In genomic region chr13:71602327-71602726, GRCh38 we compare ENCODE assay signal across 22 cellular contexts.
DNase-seq lines count a peak whose midpoint lies in the region; ATAC-seq, FAIRE-seq and TF ChIP-seq lines count a peak whose summit lies in the region.
"Had no signal": no experiment of that assay in that cellular context is flagged by ENCODE, and none has a peak within 500 bp of the region (broad histone marks: within the 10 kb centered on the region; RNA-seq: fewer than 3 reads in every experiment).

No MANE protein-coding gene starts in this region.

- no peaks in the 10 kb centered on the region for H4K20me1 ChIP-seq in SU-DHL-6 (ENCODE audit: low read depth, low read length)

- no peak for ATAC-seq in aorta (ENCODE audit: low FRiP score)

- H3K4me2 ChIP-seq in SU-DHL-6 (ENCODE audit: low read depth, low read length, poor library complexity, severe bottlenecking), result no peak overlapping the region

- H3K36me3 ChIP-seq in SU-DHL-6 (ENCODE audit: low read length) (no peaks in the 10 kb centered on the region), aorta (ENCODE audit: control insufficient read depth in 1 of 2, insufficient read depth in 2 of 2, low read length in 1 of 2) (no peaks in the 10 kb centered on the region)
- H3K36me3 ChIP-seq: right atrium auricular region, suprapubic skin, upper lobe of left lung had no signal

- no peak overlapping the region for H3K9ac ChIP-seq in SU-DHL-6 (ENCODE audit: low read length)

- peak overlapping the region; percentile 30 for H2AFZ ChIP-seq in SU-DHL-6 (ENCODE audit: low read depth, low read length, severe bottlenecking)

- H3K9me3 ChIP-seq in SU-DHL-6 (ENCODE audit: insufficient read depth, low read length), result no peaks in the 10 kb centered on the region
- H3K9me3 ChIP-seq in aorta (ENCODE audit: control insufficient read depth, low read length), result no peaks in the 10 kb centered on the region
- H3K9me3 ChIP-seq: right atrium auricular region, suprapubic skin, upper lobe of left lung had no signal

- H3K27me3 ChIP-seq in SU-DHL-6 (ENCODE audit: low read length) (no peaks in the 10 kb centered on the region), aorta (ENCODE audit: control insufficient read depth in 1 of 2, insufficient read depth in 2 of 2, low read length in 1 of 2) (no peaks in the 10 kb centered on the region)
- H3K27me3 ChIP-seq: right atrium auricular region, suprapubic skin, upper lobe of left lung had no signal

- H3K27ac ChIP-seq in SU-DHL-6 (ENCODE audit: low read depth, low read length), result no peak overlapping the region
- H3K27ac ChIP-seq in aorta (ENCODE audit: low read depth in 1 of 2, low read length in 2 of 2), result no peak overlapping the region
- H3K27ac ChIP-seq: right atrium auricular region, SK-N-MC, suprapubic skin, upper lobe of left lung had no signal

- intact Hi-C loops in aorta (cut with DNase I), result no loop called here

- no peak for TF ChIP-seq CTCF in D721Med (IDR thresholded peaks at IDR 0.05; ENCODE audit: insufficient read depth, missing control alignments)
- TF ChIP-seq CTCF in SU-DHL-6 (IDR thresholded peaks at IDR 0.05; ENCODE audit: insufficient read depth, low read length, poor library complexity, severe bottlenecking), result no peak

- no peaks in the 10 kb centered on the region for H3K79me2 ChIP-seq in SU-DHL-6 (ENCODE audit: insufficient read depth, low read length)

- no peak for DNase-seq in D721Med (ENCODE audit: insufficient read length, low spot score)
- peak; percentile 62 for DNase-seq in NCI-H1436 treated with DMSO at 0.1 percent for 48 hours (lab: John Stamatoyannopoulos, UW)
- peak; percentile 20 for DNase-seq in NCI-H2227 treated with DMSO at 0.1 percent for 48 hours (lab: John Stamatoyannopoulos, UW)
- DNase-seq in aorta, result no peak
- no peak for DNase-seq in NCI-H187 (lab: John Stamatoyannopoulos, UW)
- DNase-seq in islet precursor cell, result no peak
- DNase-seq in occipital lobe (lab: John Stamatoyannopoulos, UW), result no peak
- DNase-seq: activated CD4-positive, alpha-beta T cell treated with anti-CD3 and anti-CD28 coated beads, Interleukin-2, amount 50 U/mL, for 4 hours; activated naive CD4-positive, alpha-beta T cell treated with anti-CD3 and anti-CD28 coated beads, Interleukin-2, amount 50 U/mL, for 16 hours; H9; NCI-H226; RPMI8226; small intestine; stimulated activated naive CD4-positive, alpha-beta T cell; T-helper 2 cell; upper lobe of left lung had no signal

- no peak overlapping the region for H3K4me3 ChIP-seq in SU-DHL-6 (ENCODE audit: insufficient read depth, low read length, poor library complexity, severe bottlenecking)
- H3K4me3 ChIP-seq in aorta (ENCODE audit: low read length in 2 of 2), result no peak overlapping the region
- H3K4me3 ChIP-seq: right atrium auricular region, SK-N-MC, suprapubic skin, upper lobe of left lung had no signal

- H3K9me2 ChIP-seq in SU-DHL-6 (replicated peaks; ENCODE audit: insufficient read depth, low read length), result no peaks in the 10 kb centered on the region

- peak; percentile 32 for FAIRE-seq in D721Med (lab: Jason Lieb, UNC)
- FAIRE-seq: A204.1, HTR-8/SVneo had no signal

- H3F3A ChIP-seq in SU-DHL-6 (ENCODE audit: insufficient read depth), result no peaks in the 10 kb centered on the region; the same call in 1 of the 2 replicates

- no peaks in the 10 kb centered on the region for H3K4me1 ChIP-seq in aorta (ENCODE audit: control insufficient read depth in 1 of 2, insufficient read depth in 2 of 2, low read length in 2 of 2)
- H3K4me1 ChIP-seq: right atrium auricular region, suprapubic skin, upper lobe of left lung had no signal

- 66% methylated on average over 3 of the region's 3 CpGs for WGBS in aorta, 2 donors

Comparison
In these comparisons a context has a peak if more than half of its experiments do, and no peak if none do; other contexts are left out.
1. DNase-seq: peak in NCI-H1436 treated with DMSO at 0.1 percent for 48 hours (single experiment) and NCI-H2227 treated with DMSO at 0.1 percent for 48 hours (single experiment); none in D721Med (single experiment), aorta (0 of 2), NCI-H187 (0 of 2), islet precursor cell (single experiment) and occipital lobe (single experiment).